2 cellular contexts compared by ENCODE assay signal in the genomic region with DNA sequence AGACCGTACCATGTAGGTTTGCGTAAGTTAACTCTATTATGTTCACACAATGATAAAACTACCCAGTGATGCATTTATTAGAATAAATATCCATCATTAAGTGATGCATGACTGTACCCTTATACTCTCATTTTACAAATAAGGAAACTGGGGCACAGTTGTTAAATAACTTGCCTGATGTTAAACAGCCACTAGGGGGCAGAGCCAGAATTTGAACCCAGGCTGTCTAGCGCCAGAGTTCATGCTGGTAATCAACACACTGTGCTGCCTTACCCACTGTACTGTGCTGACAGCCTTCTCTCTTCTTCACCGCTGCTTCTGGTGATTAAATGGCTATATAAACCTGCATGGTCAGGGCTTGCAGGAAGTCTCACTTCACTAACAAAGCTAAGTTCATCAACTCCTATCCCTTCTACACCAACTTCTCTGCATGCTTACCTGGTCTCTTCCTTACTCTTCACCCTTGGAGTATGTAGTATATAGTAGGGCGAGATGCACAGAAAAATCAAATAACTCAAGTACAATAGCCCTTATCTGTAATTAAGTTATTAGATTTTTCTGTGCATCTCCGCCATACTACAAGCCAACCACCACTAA.
TF ChIP-seq lines count a peak whose summit lies in the region.

No MANE protein-coding gene starts in this region.

TF ChIP-seq in SK-N-SH, 30 proteins besides CTCF, POLR2A, EP300 and RAD21:
- TF ChIP-seq CHD2 (IDR thresholded peaks at IDR 0.05; ENCODE audit: low read length, partially characterized antibody) (no peak), SMC3 (IDR thresholded peaks at IDR 0.05; ENCODE audit: low read depth, low read length) (peak; percentile 56; the same call in 1 of the 2 replicates)

TF ChIP-seq in HepG2, 621 proteins besides CTCF, POLR2A, EP300 and RAD21:
- TF ChIP-seq SMC3 (IDR thresholded peaks at IDR 0.05; ENCODE audit: low read length) (peak; percentile 46), STAG1 (CRISPR knock-in tag; IDR thresholded peaks at IDR 0.05) (peak; percentile 62)
- TF ChIP-seq, protein P1, sequence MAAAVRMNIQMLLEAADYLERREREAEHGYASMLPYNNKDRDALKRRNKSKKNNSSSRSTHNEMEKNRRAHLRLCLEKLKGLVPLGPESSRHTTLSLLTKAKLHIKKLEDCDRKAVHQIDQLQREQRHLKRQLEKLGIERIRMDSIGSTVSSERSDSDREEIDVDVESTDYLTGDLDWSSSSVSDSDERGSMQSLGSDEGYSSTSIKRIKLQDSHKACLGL (CRISPR knock-in tag; IDR thresholded peaks at IDR 0.05) = no peak
